In the genomic region with DNA sequence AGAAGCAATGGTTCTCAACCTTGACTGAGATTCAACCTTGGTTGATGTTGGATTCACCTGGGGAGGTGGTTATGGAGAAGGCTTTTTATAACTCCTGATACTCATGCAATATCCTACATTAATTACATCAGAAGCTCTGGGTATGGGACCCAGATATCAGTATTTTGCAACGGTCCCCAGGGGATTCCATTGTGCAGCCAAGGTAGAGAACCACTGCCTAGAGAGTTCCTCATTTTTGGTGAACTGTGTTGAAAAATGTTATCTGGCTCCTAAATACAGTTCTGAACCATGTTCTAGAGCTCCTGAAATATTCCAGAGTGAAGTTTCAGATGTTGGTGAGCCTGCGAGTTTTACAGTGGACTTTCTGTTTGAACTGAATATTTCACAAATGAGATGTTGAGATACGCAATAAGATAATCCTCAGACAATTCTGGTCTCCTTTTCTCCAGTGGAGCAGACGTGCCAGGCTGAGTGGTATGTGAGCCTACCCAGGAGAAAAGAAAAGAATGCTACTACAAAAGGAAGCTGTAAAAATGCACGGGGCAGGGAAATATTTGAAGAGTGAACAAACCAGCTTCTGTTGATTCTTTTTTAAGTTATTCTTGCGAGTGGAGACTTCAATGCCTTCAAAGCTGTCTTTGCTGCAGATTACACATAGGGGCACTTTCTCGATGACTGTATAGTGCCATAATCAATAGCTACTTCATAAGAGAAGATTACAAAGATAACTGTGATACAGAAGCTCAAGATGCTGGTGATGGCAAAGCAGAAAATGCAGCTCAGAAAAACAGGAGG, we compare ENCODE assay signal across 1 cellular context.
TF ChIP-seq lines count a peak whose summit lies in the region.

No MANE protein-coding gene starts in this region.

TF ChIP-seq in GM23338, 12 proteins besides CTCF, POLR2A, EP300 and RAD21 (continued from another document):
- TF ChIP-seq ZNF114 (CRISPR knock-in tag; IDR thresholded peaks at IDR 0.05) (no peak), POLR2AphosphoS5 (IDR thresholded peaks at IDR 0.05; ENCODE audit: low read depth) (no peak), STAT1 (IDR thresholded peaks at IDR 0.05; ENCODE audit: unreplicated experiment) (no peak), JUNB (IDR thresholded peaks at IDR 0.05; ENCODE audit: unreplicated experiment) (no peak), CREB1 (CRISPR knock-in tag; IDR thresholded peaks at IDR 0.05; ENCODE audit: low read depth) (no peak)
- TF ChIP-seq, protein P1, sequence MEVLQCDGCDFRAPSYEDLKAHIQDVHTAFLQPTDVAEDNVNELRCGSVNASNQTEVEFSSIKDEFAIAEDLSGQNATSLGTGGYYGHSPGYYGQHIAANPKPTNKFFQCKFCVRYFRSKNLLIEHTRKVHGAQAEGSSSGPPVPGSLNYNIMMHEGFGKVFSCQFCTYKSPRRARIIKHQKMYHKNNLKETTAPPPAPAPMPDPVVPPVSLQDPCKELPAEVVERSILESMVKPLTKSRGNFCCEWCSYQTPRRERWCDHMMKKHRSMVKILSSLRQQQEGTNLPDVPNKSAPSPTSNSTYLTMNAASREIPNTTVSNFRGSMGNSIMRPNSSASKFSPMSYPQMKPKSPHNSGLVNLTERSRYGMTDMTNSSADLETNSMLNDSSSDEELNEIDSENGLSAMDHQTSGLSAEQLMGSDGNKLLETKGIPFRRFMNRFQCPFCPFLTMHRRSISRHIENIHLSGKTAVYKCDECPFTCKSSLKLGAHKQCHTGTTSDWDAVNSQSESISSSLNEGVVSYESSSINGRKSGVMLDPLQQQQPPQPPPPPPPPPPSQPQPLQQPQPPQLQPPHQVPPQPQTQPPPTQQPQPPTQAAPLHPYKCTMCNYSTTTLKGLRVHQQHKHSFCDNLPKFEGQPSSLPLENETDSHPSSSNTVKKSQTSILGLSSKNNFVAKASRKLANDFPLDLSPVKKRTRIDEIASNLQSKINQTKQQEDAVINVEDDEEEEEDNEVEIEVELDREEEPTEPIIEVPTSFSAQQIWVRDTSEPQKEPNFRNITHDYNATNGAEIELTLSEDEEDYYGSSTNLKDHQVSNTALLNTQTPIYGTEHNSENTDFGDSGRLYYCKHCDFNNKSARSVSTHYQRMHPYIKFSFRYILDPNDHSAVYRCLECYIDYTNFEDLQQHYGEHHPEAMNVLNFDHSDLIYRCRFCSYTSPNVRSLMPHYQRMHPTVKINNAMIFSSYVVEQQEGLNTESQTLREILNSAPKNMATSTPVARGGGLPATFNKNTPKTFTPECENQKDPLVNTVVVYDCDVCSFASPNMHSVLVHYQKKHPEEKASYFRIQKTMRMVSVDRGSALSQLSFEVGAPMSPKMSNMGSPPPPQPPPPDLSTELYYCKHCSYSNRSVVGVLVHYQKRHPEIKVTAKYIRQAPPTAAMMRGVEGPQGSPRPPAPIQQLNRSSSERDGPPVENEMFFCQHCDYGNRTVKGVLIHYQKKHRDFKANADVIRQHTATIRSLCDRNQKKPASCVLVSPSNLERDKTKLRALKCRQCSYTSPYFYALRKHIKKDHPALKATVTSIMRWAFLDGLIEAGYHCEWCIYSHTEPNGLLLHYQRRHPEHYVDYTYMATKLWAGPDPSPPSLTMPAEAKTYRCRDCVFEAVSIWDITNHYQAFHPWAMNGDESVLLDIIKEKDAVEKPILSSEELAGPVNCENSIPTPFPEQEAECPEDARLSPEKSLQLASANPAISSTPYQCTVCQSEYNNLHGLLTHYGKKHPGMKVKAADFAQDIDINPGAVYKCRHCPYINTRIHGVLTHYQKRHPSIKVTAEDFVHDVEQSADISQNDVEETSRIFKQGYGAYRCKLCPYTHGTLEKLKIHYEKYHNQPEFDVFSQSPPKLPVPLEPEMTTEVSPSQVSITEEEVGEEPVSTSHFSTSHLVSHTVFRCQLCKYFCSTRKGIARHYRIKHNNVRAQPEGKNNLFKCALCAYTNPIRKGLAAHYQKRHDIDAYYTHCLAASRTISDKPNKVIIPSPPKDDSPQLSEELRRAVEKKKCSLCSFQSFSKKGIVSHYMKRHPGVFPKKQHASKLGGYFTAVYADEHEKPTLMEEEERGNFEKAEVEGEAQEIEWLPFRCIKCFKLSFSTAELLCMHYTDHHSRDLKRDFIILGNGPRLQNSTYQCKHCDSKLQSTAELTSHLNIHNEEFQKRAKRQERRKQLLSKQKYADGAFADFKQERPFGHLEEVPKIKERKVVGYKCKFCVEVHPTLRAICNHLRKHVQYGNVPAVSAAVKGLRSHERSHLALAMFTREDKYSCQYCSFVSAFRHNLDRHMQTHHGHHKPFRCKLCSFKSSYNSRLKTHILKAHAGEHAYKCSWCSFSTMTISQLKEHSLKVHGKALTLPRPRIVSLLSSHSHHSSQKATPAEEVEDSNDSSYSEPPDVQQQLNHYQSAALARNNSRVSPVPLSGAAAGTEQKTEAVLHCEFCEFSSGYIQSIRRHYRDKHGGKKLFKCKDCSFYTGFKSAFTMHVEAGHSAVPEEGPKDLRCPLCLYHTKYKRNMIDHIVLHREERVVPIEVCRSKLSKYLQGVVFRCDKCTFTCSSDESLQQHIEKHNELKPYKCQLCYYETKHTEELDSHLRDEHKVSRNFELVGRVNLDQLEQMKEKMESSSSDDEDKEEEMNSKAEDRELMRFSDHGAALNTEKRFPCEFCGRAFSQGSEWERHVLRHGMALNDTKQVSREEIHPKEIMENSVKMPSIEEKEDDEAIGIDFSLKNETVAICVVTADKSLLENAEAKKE (CRISPR knock-in tag; IDR thresholded peaks at IDR 0.05) = no peak
- TF ChIP-seq, protein P2, sequence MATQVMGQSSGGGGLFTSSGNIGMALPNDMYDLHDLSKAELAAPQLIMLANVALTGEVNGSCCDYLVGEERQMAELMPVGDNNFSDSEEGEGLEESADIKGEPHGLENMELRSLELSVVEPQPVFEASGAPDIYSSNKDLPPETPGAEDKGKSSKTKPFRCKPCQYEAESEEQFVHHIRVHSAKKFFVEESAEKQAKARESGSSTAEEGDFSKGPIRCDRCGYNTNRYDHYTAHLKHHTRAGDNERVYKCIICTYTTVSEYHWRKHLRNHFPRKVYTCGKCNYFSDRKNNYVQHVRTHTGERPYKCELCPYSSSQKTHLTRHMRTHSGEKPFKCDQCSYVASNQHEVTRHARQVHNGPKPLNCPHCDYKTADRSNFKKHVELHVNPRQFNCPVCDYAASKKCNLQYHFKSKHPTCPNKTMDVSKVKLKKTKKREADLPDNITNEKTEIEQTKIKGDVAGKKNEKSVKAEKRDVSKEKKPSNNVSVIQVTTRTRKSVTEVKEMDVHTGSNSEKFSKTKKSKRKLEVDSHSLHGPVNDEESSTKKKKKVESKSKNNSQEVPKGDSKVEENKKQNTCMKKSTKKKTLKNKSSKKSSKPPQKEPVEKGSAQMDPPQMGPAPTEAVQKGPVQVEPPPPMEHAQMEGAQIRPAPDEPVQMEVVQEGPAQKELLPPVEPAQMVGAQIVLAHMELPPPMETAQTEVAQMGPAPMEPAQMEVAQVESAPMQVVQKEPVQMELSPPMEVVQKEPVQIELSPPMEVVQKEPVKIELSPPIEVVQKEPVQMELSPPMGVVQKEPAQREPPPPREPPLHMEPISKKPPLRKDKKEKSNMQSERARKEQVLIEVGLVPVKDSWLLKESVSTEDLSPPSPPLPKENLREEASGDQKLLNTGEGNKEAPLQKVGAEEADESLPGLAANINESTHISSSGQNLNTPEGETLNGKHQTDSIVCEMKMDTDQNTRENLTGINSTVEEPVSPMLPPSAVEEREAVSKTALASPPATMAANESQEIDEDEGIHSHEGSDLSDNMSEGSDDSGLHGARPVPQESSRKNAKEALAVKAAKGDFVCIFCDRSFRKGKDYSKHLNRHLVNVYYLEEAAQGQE (IDR thresholded peaks at IDR 0.05; ENCODE audit: unreplicated experiment) = no peak
TF ChIP-seq in GM23338: peak in this region for 0.
